10 cellular contexts compared by ENCODE assay signal in genomic region chr6:30322527-30323501, GRCh38. TPM values are rescaled to one million over a fixed set of nuclear protein-coding genes. Genes with fewer than 3 reads are reported as not detected.
DNase-seq lines count a peak whose midpoint lies in the region; ATAC-seq and TF ChIP-seq lines count a peak whose summit lies in the region.
"Had no signal": no experiment of that assay in that cellular context is flagged by ENCODE, and none has a peak within 500 bp of the region (broad histone marks: within the 10 kb centered on the region; RNA-seq: fewer than 3 reads in every experiment).

No MANE protein-coding gene starts in this region.

- H3K9me3 Mint-ChIP-seq in CD4-positive, alpha-beta memory T cell: no peaks in the 10 kb centered on the region
- no peaks in the 10 kb centered on the region for H3K9me3 Mint-ChIP-seq in activated naive CD8-positive, alpha-beta T cell treated with anti-CD3 and anti-CD28 coated beads, Interleukin-2, amount 50 U/mL, for 24 hours
- no peaks in the 10 kb centered on the region for H3K9me3 Mint-ChIP-seq in natural killer cell
- H3K9me3 Mint-ChIP-seq: naive B cell had no signal

- CTCF ChIA-PET in CD4-positive, alpha-beta memory T cell (lab: Charles Lee; ENCODE audit: partially characterized antibody): no interaction called here

- no peak for ATAC-seq in activated naive CD8-positive, alpha-beta T cell treated with anti-CD3 and anti-CD28 coated beads, Interleukin-2, amount 50 U/mL, for 24 hours
- no peak for ATAC-seq in natural killer cell

- DNase-seq in CD4-positive, alpha-beta memory T cell: peak in 1 of 5 donors; percentile 39
- DNase-seq in MG63: peak; percentile 31
- no peak for DNase-seq in activated naive CD8-positive, alpha-beta T cell treated with anti-CD3 and anti-CD28 coated beads, Interleukin-2, amount 50 U/mL, for 24 hours
- no peak for DNase-seq in natural killer cell
- DNase-seq in OCI-M1 (lab: John Stamatoyannopoulos, UW): no peak
- no peak for DNase-seq in NCI-H1092 treated with DMSO at 0.1 percent for 48 hours (lab: John Stamatoyannopoulos, UW)
- no peak for DNase-seq in kidney glomerular epithelial cell (lab: John Stamatoyannopoulos, UW)
- no peak for DNase-seq in NCI-H748 (lab: John Stamatoyannopoulos, UW; ENCODE audit: unreplicated experiment)
- DNase-seq: naive B cell, NCI-H1417 had no signal

- POLR2A ChIA-PET in CD4-positive, alpha-beta memory T cell (lab: Charles Lee; ENCODE audit: partially characterized antibody): interaction anchor here (0.8 kb wide), 1 partner anchor 11 kb away, joined by 3 read pairs; no protein-coding TSS in a partner anchor

- H3K4me1 ChIP-seq in CD4-positive, alpha-beta memory T cell (ENCODE audit: insufficient read depth, low read length): peaks cover 80% of the 10 kb centered on the region

- H3K27me3 ChIP-seq in CD4-positive, alpha-beta memory T cell (ENCODE audit: insufficient read depth, low read length): no peaks in the 10 kb centered on the region
- no peaks in the 10 kb centered on the region for H3K27me3 ChIP-seq in MG63

- intact Hi-C loops in CD4-positive, alpha-beta memory T cell (cut with micrococcal nuclease): no loop called here
- intact Hi-C loops in natural killer cell (cut with micrococcal nuclease): no loop called here

- no peak overlapping the region for H3K4me3 ChIP-seq in CD4-positive, alpha-beta memory T cell (ENCODE audit: low read length in 2 of 2)
- H3K4me3 ChIP-seq in MG63: no peak overlapping the region

- H3K36me3 Mint-ChIP-seq in CD4-positive, alpha-beta memory T cell: peaks cover 5 to 37% of the 10 kb centered on the region in 2 donors
- peaks cover 48% of the 10 kb centered on the region for H3K36me3 Mint-ChIP-seq in activated naive CD8-positive, alpha-beta T cell treated with anti-CD3 and anti-CD28 coated beads, Interleukin-2, amount 50 U/mL, for 24 hours (ENCODE audit: low read depth)
- H3K36me3 Mint-ChIP-seq in natural killer cell: no peaks in the 10 kb centered on the region
- H3K36me3 Mint-ChIP-seq: naive B cell had no signal

- no peaks in the 10 kb centered on the region for H3K36me3 ChIP-seq in CD4-positive, alpha-beta memory T cell (ENCODE audit: insufficient read depth, low read length)
- peaks cover 10% of the 10 kb centered on the region; the same call in 1 of the 2 replicates for H3K36me3 ChIP-seq in MG63

- no peaks in the 10 kb centered on the region for H3K9me3 ChIP-seq in CD4-positive, alpha-beta memory T cell (ENCODE audit: control insufficient read depth in 1 of 2, low read length in 2 of 2)
- H3K9me3 ChIP-seq in MG63: no peaks in the 10 kb centered on the region

- TF ChIP-seq CTCF in natural killer cell (IDR thresholded peaks at IDR 0.05): no peak

- peak overlapping the region; percentile 8 for H3K27ac ChIP-seq in CD4-positive, alpha-beta memory T cell (ENCODE audit: low read depth, low read length)

- peak overlapping the region; percentile 7 to 83 (median 70) for H3K4me3 Mint-ChIP-seq in CD4-positive, alpha-beta memory T cell
- H3K4me3 Mint-ChIP-seq in activated naive CD8-positive, alpha-beta T cell treated with anti-CD3 and anti-CD28 coated beads, Interleukin-2, amount 50 U/mL, for 24 hours: peak overlapping the region; percentile 48
- peak overlapping the region; percentile 40 for H3K4me3 Mint-ChIP-seq in natural killer cell

- H3K27me3 Mint-ChIP-seq in CD4-positive, alpha-beta memory T cell: no peaks in the 10 kb centered on the region
- H3K27me3 Mint-ChIP-seq in activated naive CD8-positive, alpha-beta T cell treated with anti-CD3 and anti-CD28 coated beads, Interleukin-2, amount 50 U/mL, for 24 hours: no peaks in the 10 kb centered on the region
- no peaks in the 10 kb centered on the region for H3K27me3 Mint-ChIP-seq in natural killer cell (ENCODE audit: low read depth in 2 of 2)
- H3K27me3 Mint-ChIP-seq: naive B cell had no signal

- peak overlapping the region; percentile 70 to 97 (median 87) for H3K27ac Mint-ChIP-seq in CD4-positive, alpha-beta memory T cell
- H3K27ac Mint-ChIP-seq in activated naive CD8-positive, alpha-beta T cell treated with anti-CD3 and anti-CD28 coated beads, Interleukin-2, amount 50 U/mL, for 24 hours: peak overlapping the region; percentile 59
- peak overlapping the region; percentile 98 to 99 for H3K27ac Mint-ChIP-seq in natural killer cell

- H3K4me1 Mint-ChIP-seq in CD4-positive, alpha-beta memory T cell: peaks cover 61 to 96% (median 73%) of the 10 kb centered on the region in 4 donors
- H3K4me1 Mint-ChIP-seq in activated naive CD8-positive, alpha-beta T cell treated with anti-CD3 and anti-CD28 coated beads, Interleukin-2, amount 50 U/mL, for 24 hours: peaks cover 79% of the 10 kb centered on the region
- H3K4me1 Mint-ChIP-seq in natural killer cell: peaks cover 73 to 93% of the 10 kb centered on the region in 2 donors

RNA-seq across cellular contexts. Expression of gene TRIM39, which starts 3.9 kb away (rescaled TPM):
- total RNA-seq in CD4-positive, alpha-beta memory T cell: 10 to 100 TPM; 27.7 to 30.9 TPM
- polyA plus RNA-seq in CD4-positive, alpha-beta memory T cell: 10 to 100 TPM in 1 of 2 donors, 1 to 10 TPM in 1; 6.9 to 18.6 TPM
- total RNA-seq in MG63 (2014; rRNA removed; shearing (Covaris generic); ENCODE audit: low replicate concordance): 7.6 and 9.3 TPM in 2 replicates
- total RNA-seq in natural killer cell: 10 to 100 TPM; 32.1 to 40.1 (median 38.5) TPM

RNA-seq across cellular contexts. Expression of gene RPP21, which starts 22.1 kb away (rescaled TPM):
- 10 to 100 TPM; 51.6 to 57.6 TPM for total RNA-seq in CD4-positive, alpha-beta memory T cell
- 10 to 100 TPM; 81.6 to 81.8 TPM for polyA plus RNA-seq in CD4-positive, alpha-beta memory T cell
- total RNA-seq in MG63 (2014; rRNA removed; shearing (Covaris generic); ENCODE audit: low replicate concordance): 41.8 and 52.0 TPM in 2 replicates
- 10 to 100 TPM; 24.6 to 33.3 (median 31.4) TPM for total RNA-seq in natural killer cell
